ENCODE assay signal across 13 cellular contexts in the genomic region with DNA sequence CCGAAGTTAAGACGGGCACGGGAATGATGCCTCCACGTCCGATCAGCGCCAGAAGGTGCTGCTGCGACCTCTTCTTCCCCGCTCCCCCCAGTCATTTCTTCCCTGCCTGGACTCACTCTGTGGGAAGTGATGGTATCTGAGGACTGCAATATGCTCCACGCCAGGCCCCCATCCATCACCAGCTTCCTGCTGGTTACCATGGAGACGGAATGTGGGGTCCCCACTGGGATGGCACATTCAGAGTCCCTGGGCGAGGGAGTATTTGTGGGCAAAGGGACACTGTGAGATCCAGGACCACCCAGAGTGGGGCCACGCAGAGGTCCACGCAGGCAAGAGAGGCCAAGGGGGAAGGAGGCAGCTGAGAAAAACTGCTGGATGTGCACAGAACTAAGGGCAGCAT.
"Had no signal": no experiment of that assay in that cellular context is flagged by ENCODE, and none has a peak within 500 bp of the region (broad histone marks: within the 10 kb centered on the region; RNA-seq: fewer than 3 reads in every experiment).

No MANE protein-coding gene starts in this region.

- H3K9me3 Mint-ChIP-seq: activated T-cell treated with anti-CD3 and anti-CD28 coated beads, Interleukin-2, amount 50 U/mL, for 4 hours; neural crest cell had no signal

- H3K4me3 Mint-ChIP-seq: activated T-cell treated with anti-CD3 and anti-CD28 coated beads, Interleukin-2, amount 50 U/mL, for 4 hours; neural crest cell had no signal

- ATAC-seq: activated T-cell treated with anti-CD3 and anti-CD28 coated beads, Interleukin-2, amount 50 U/mL, for 4 hours; pancreas; sciatic nerve had no signal

- DNase-seq: activated CD4-positive, alpha-beta T cell treated with anti-CD3 and anti-CD28 coated beads, Interleukin-2, amount 50 U/mL, for 4 hours; activated gamma-delta T cell; activated T-cell treated with anti-CD3 and anti-CD28 coated beads, Interleukin-2, amount 50 U/mL, for 4 hours; caudate nucleus; cortex of kidney; effector CD4-positive, alpha-beta T cell; hippocampal formation; kidney glomerular epithelial cell; mesendoderm; T-helper 9 cell had no signal
